In genomic region chr2:217650716-217651360, GRCh38 we compare ENCODE assay signal across 8 cellular contexts.
DNase-seq lines count a peak whose midpoint lies in the region; ATAC-seq lines count a peak whose summit lies in the region.

No MANE protein-coding gene starts in this region.

- no peak overlapping the region for H3K27ac Mint-ChIP-seq in activated naive CD4-positive, alpha-beta T cell treated with anti-CD3 and anti-CD28 coated beads, Interleukin-2, amount 10 ng/mL, durations not matched to agents 7 days and 5 days

- ATAC-seq in HG02759 (IDR thresholded peaks at IDR 0.05; ENCODE audit: unreplicated experiment) (peak; percentile 65), HG03097 (IDR thresholded peaks at IDR 0.05; ENCODE audit: low FRiP score, unreplicated experiment) (no peak)
- peak; percentile 60 for ATAC-seq in stimulated activated naive CD8-positive, alpha-beta T cell treated with anti-CD3 and anti-CD28 coated beads, Interleukin-15, Interleukin-2, amounts not matched to agents 100 U/mL and 50 U/mL, for 24 hours

- no peaks in the 10 kb centered on the region for H3K4me1 Mint-ChIP-seq in activated naive CD4-positive, alpha-beta T cell treated with anti-CD3 and anti-CD28 coated beads, Interleukin-2, amount 10 ng/mL, durations not matched to agents 7 days and 5 days

- H3K9me3 Mint-ChIP-seq in activated naive CD4-positive, alpha-beta T cell treated with anti-CD3 and anti-CD28 coated beads, Interleukin-2, amount 10 ng/mL, durations not matched to agents 7 days and 5 days = no peaks in the 10 kb centered on the region

- H3K4me3 Mint-ChIP-seq in activated naive CD4-positive, alpha-beta T cell treated with anti-CD3 and anti-CD28 coated beads, Interleukin-2, amount 10 ng/mL, durations not matched to agents 7 days and 5 days = no peak overlapping the region

- H3K36me3 Mint-ChIP-seq in activated naive CD4-positive, alpha-beta T cell treated with anti-CD3 and anti-CD28 coated beads, Interleukin-2, amount 10 ng/mL, durations not matched to agents 7 days and 5 days = no peaks in the 10 kb centered on the region

- DNase-seq in activated naive CD4-positive, alpha-beta T cell treated with anti-CD3 and anti-CD28 coated beads, Interleukin-2, amount 10 ng/mL, durations not matched to agents 7 days and 5 days = peak; percentile 25
- no peak for DNase-seq in activated naive CD4-positive, alpha-beta T cell treated with anti-CD3 and anti-CD28 coated beads, Interleukin-2, amount 50 U/mL, for 16 hours
- DNase-seq in NCI-H460 (ENCODE audit: extremely low read depth, low read depth) (peak; percentile 69), astrocyte of the hippocampus (ENCODE audit: low read depth, low spot score) (peak; percentile 60), iPS DF 4.7 (ENCODE audit: extremely low read depth, low spot score) (peak; percentile 82)
- peak; percentile 12 for DNase-seq in stimulated activated naive CD8-positive, alpha-beta T cell treated with anti-CD3 and anti-CD28 coated beads, Interleukin-15, Interleukin-2, amounts not matched to agents 100 U/mL and 50 U/mL, for 24 hours

- peaks cover 11% of the 10 kb centered on the region for H3K27me3 Mint-ChIP-seq in activated naive CD4-positive, alpha-beta T cell treated with anti-CD3 and anti-CD28 coated beads, Interleukin-2, amount 10 ng/mL, durations not matched to agents 7 days and 5 days

- CTCF ChIA-PET in activated naive CD4-positive, alpha-beta T cell treated with anti-CD3 and anti-CD28 coated beads, Interleukin-2, amount 10 ng/mL, durations not matched to agents 7 days and 5 days (lab: Charles Lee) = interaction anchor here (0.7 to 3.4 kb wide), 34 partner anchors 10 to 1067 kb away, joined by 3 to 30 read pairs (median 3); no protein-coding TSS in a partner anchor
